Comparison of ENCODE assay signal across 9 cellular contexts in the genomic region with DNA sequence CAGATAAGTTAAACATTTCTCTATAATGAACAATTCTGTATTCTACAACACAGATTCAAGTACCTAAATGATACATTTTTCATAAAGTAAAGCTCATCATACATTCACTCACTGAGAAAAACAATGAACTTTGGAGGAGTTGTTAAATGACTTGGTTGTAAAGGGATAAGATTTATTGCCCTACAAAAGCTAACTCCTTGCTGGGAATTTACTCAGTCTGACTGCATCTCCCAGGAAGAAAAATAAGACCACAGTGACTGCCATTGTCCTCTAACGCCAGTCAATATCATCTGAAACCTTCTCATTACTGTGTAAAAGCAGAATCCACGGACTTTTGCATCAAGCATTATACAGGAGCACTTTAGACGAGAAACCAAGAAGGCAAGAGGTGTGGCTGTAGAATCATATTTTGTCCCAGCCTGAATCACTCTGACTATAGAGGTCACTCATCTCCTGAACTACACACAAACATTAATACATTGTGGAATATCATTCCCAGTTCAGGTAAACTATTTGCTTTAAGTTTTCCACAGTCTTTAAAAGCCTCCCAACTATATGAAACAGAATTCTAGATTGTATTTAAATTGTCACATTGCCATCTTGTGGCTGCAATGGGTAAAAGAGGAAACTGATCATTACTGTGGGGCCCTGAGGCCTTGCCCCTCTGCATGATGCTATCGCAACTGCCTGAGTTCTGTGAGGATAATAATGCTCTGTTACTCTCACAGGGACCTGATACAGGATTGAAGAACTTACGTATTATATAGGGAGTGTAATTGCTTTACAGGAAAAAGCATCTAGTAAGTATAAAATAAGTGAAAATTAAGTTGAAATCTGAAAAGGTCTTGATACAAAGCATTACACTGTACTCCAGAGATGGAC.
A peak's percentile ranks its signal among the peaks of the same experiment; 100 is the strongest.
DNase-seq lines count a peak whose midpoint lies in the region; ATAC-seq and TF ChIP-seq lines count a peak whose summit lies in the region.
"Had no signal": no experiment of that assay in that cellular context is flagged by ENCODE, and none has a peak within 500 bp of the region (broad histone marks: within the 10 kb centered on the region; RNA-seq: fewer than 3 reads in every experiment).

No MANE protein-coding gene starts in this region.

- no peak overlapping the region for H3K4me3 Mint-ChIP-seq in stimulated activated memory B cell treated with anti-CD40 and anti-IgM and Interleukin-4, amounts not matched to agents 10 μg/mL and 1 μg/mL and 100 μg/mL, for 72 hours
- H3K4me3 Mint-ChIP-seq: activated naive CD8-positive, alpha-beta T cell treated with anti-CD3 and anti-CD28 coated beads, Interleukin-2, amount 10 ng/mL, durations not matched to agents 7 days and 5 days had no signal

- H3K9me3 Mint-ChIP-seq in stimulated activated memory B cell treated with anti-CD40 and anti-IgM and Interleukin-4, amounts not matched to agents 10 μg/mL and 1 μg/mL and 100 μg/mL, for 72 hours: peaks cover 2% of the 10 kb centered on the region
- H3K9me3 Mint-ChIP-seq: activated naive CD8-positive, alpha-beta T cell treated with anti-CD3 and anti-CD28 coated beads, Interleukin-2, amount 10 ng/mL, durations not matched to agents 7 days and 5 days had no signal

- no peak overlapping the region for H3K4me3 ChIP-seq in Peyer's patch
- H3K4me3 ChIP-seq in fibroblast of the aortic adventitia (ENCODE audit: low read depth, low read length): no peak overlapping the region

- H3K36me3 Mint-ChIP-seq in stimulated activated memory B cell treated with anti-CD40 and anti-IgM and Interleukin-4, amounts not matched to agents 10 μg/mL and 1 μg/mL and 100 μg/mL, for 72 hours: no peaks in the 10 kb centered on the region
- H3K36me3 Mint-ChIP-seq: activated naive CD8-positive, alpha-beta T cell treated with anti-CD3 and anti-CD28 coated beads, Interleukin-2, amount 10 ng/mL, durations not matched to agents 7 days and 5 days had no signal

- ATAC-seq in GM21526 (IDR thresholded peaks at IDR 0.05; ENCODE audit: low FRiP score, unreplicated experiment): peak; percentile 78
- peak; percentile 61 for ATAC-seq in stimulated activated memory B cell treated with anti-CD40 and anti-IgM and Interleukin-4, amounts not matched to agents 10 μg/mL and 1 μg/mL and 100 μg/mL, for 72 hours

- no peaks in the 10 kb centered on the region for H3K27me3 Mint-ChIP-seq in stimulated activated memory B cell treated with anti-CD40 and anti-IgM and Interleukin-4, amounts not matched to agents 10 μg/mL and 1 μg/mL and 100 μg/mL, for 72 hours

- peak; percentile 4 for DNase-seq in NCI-H2171 treated with DMSO at 0.1 percent for 48 hours (lab: John Stamatoyannopoulos, UW)
- DNase-seq in NCI-H2171 (lab: John Stamatoyannopoulos, UW): no peak
- DNase-seq in HT-29 (ENCODE audit: low spot score): peak; percentile 59
- no peak for DNase-seq in Peyer's patch
- DNase-seq in fibroblast of the aortic adventitia (ENCODE audit: low read depth): peak; percentile 23
- no peak for DNase-seq in stimulated activated CD4-positive, alpha-beta T cell treated with anti-CD3 and anti-CD28 coated beads, Interleukin-1b, Interleukin-23, amount 100 ng/mL, for 48 hours
- DNase-seq: activated naive CD8-positive, alpha-beta T cell treated with anti-CD3 and anti-CD28 coated beads, Interleukin-2, amount 10 ng/mL, durations not matched to agents 7 days and 5 days had no signal

- TF ChIP-seq CTCF in Peyer's patch (IDR thresholded peaks at IDR 0.05) (peak in 4 of 6 experiments; percentile 15 to 30 (median 23)), fibroblast of the aortic adventitia (IDR thresholded peaks at IDR 0.05; ENCODE audit: insufficient read depth, low read length) (peak; percentile 16)

- no peaks in the 10 kb centered on the region for H3K27me3 ChIP-seq in Peyer's patch

- no peaks in the 10 kb centered on the region for H3K9me3 ChIP-seq in Peyer's patch

- H3K27ac ChIP-seq in Peyer's patch: no peak overlapping the region

- no peaks in the 10 kb centered on the region for H3K4me1 Mint-ChIP-seq in stimulated activated memory B cell treated with anti-CD40 and anti-IgM and Interleukin-4, amounts not matched to agents 10 μg/mL and 1 μg/mL and 100 μg/mL, for 72 hours
- H3K4me1 Mint-ChIP-seq: activated naive CD8-positive, alpha-beta T cell treated with anti-CD3 and anti-CD28 coated beads, Interleukin-2, amount 10 ng/mL, durations not matched to agents 7 days and 5 days had no signal

- H3K36me3 ChIP-seq in Peyer's patch: no peaks in the 10 kb centered on the region

- no peak for TF ChIP-seq POLR2A in Peyer's patch (IDR thresholded peaks at IDR 0.05)

- no peaks in the 10 kb centered on the region for H3K4me1 ChIP-seq in Peyer's patch

- H3K27ac Mint-ChIP-seq in stimulated activated memory B cell treated with anti-CD40 and anti-IgM and Interleukin-4, amounts not matched to agents 10 μg/mL and 1 μg/mL and 100 μg/mL, for 72 hours: no peak overlapping the region
- H3K27ac Mint-ChIP-seq: activated naive CD8-positive, alpha-beta T cell treated with anti-CD3 and anti-CD28 coated beads, Interleukin-2, amount 10 ng/mL, durations not matched to agents 7 days and 5 days had no signal

Comparison
In these comparisons a context has a peak if more than half of its experiments do, and no peak if none do; other contexts are left out.
1. DNase-seq: peak in NCI-H2171 treated with DMSO at 0.1 percent for 48 hours (single experiment), HT-29 (single experiment) and fibroblast of the aortic adventitia (single experiment); none in NCI-H2171 (single experiment), Peyer's patch (0 of 3) and stimulated activated CD4-positive, alpha-beta T cell treated with anti-CD3 and anti-CD28 coated beads, Interleukin-1b, Interleukin-23, amount 100 ng/mL, for 48 hours (single experiment).